Comparison of ENCODE assay signal across 22 cellular contexts in genomic region chr6:129801909-129802308, GRCh38. TPM values are rescaled to one million over a fixed set of nuclear protein-coding genes. Genes with fewer than 3 reads are reported as not detected.
DNase-seq lines count a peak whose midpoint lies in the region; ATAC-seq and TF ChIP-seq lines count a peak whose summit lies in the region.
"Had no signal": no experiment of that assay in that cellular context is flagged by ENCODE, and none has a peak within 500 bp of the region (broad histone marks: within the 10 kb centered on the region; RNA-seq: fewer than 3 reads in every experiment).

No MANE protein-coding gene starts in this region.

- TF ChIP-seq RAD21 in neural cell (conservative IDR thresholded peaks at IDR 0.05): no peak

- no peaks in the 10 kb centered on the region for H3F3A ChIP-seq in neural cell (ENCODE audit: insufficient read depth, low read length, poor library complexity, severe bottlenecking)

- H4K20me1 ChIP-seq in neural cell (ENCODE audit: insufficient read depth): no peaks in the 10 kb centered on the region

- no peak overlapping the region for H3K4me2 ChIP-seq in neural cell (ENCODE audit: low read length)
- H3K4me2 ChIP-seq: PC-9, SK-N-SH had no signal

- H3K36me3 ChIP-seq in neural cell (ENCODE audit: insufficient read depth, low read length): no peaks in the 10 kb centered on the region

- in situ Hi-C loops in astrocyte of the spinal cord (cut with HindIII; ENCODE audit: low sequenced_read_pairs): no loop called here

- TF ChIP-seq CTCF in astrocyte of the spinal cord (IDR thresholded peaks at IDR 0.05; ENCODE audit: low read depth, low read length) (no peak), neural cell (IDR thresholded peaks at IDR 0.05; ENCODE audit: poor library complexity, severe bottlenecking) (no peak)

- H3K9me3 ChIP-seq in neural cell (ENCODE audit: low read length): no peaks in the 10 kb centered on the region
- H3K9me3 ChIP-seq: Caco-2, SK-N-SH had no signal

- H3K27ac ChIP-seq in epithelial cell of prostate: no peak overlapping the region
- no peak overlapping the region for H3K27ac ChIP-seq in neural cell (ENCODE audit: low read length)
- H3K27ac ChIP-seq: PC-9 had no signal

- no peak overlapping the region for H3K4me3 ChIP-seq in astrocyte of the spinal cord (ENCODE audit: low read depth, low read length)
- H3K4me3 ChIP-seq in neural cell (ENCODE audit: low read length): no peak overlapping the region
- H3K4me3 ChIP-seq: PC-9 had no signal

- H3K27me3 ChIP-seq in neural cell (ENCODE audit: insufficient read depth, low read depth, low read length): no peaks in the 10 kb centered on the region

- no peaks in the 10 kb centered on the region for H3K9me2 ChIP-seq in neural cell (ENCODE audit: insufficient read depth, low read length)
- H3K9me2 ChIP-seq: SK-N-SH had no signal

- H3K9ac ChIP-seq in neural cell (ENCODE audit: low read length): no peak overlapping the region
- H3K9ac ChIP-seq: SK-N-SH had no signal

- DNase-seq in HT-29 (ENCODE audit: low spot score) (peak; percentile 38), astrocyte of the spinal cord (ENCODE audit: low read depth, low spot score) (peak; percentile 20), epithelial cell of prostate (ENCODE audit: low read depth, low spot score) (peak; percentile 75), left lobe of liver (ENCODE audit: low spot score) (no peak), 8988T (no peak)
- DNase-seq in effector CD8-positive, alpha-beta T cell (lab: John Stamatoyannopoulos, UW): no peak
- DNase-seq: Caco-2; CD4-positive, CD25-positive, alpha-beta regulatory T cell; DMS153; H7; IMR-90; Kasumi-1; NCI-H187 treated with DMSO at 0.1 percent for 48 hours; NCI-H2171; NCI-H446; NCI-H69; SK-N-SH had no signal

- H2AFZ ChIP-seq in neural cell (ENCODE audit: low read depth, low read length): no peak overlapping the region
- H2AFZ ChIP-seq: PC-9 had no signal

- TF ChIP-seq EP300 in neural cell (conservative IDR thresholded peaks at IDR 0.05; ENCODE audit: poor library complexity, severe bottlenecking): peak; percentile 56

- ATAC-seq in left lobe of liver (no peak), GM18867 (IDR thresholded peaks at IDR 0.05; ENCODE audit: unreplicated experiment) (no peak)
- ATAC-seq: Right ventricle myocardium inferior had no signal

- no peaks in the 10 kb centered on the region for H3K79me2 ChIP-seq in neural cell (replicated peaks; ENCODE audit: insufficient read depth, low read length)

TF ChIP-seq in neural cell, 6 proteins besides CTCF, POLR2A, EP300 and RAD21:
- TF ChIP-seq MXI1 (conservative IDR thresholded peaks at IDR 0.05; ENCODE audit: poor library complexity, severe bottlenecking) (no peak), POLR2AphosphoS5 (IDR thresholded peaks at IDR 0.05) (peak; percentile 46), REST (IDR thresholded peaks at IDR 0.05; ENCODE audit: borderline replicate concordance) (peak; percentile 98)

RNA-seq across cellular contexts. Expression of gene TMEM244, which starts 59.2 kb away (rescaled TPM):
- total RNA-seq in HT-29 (2014; rRNA removed; shearing (Covaris generic)): not detected in 2 replicates
- not detected in 2 replicates for polyA plus RNA-seq in neural cell
- not detected in 2 replicates for polyA minus RNA-seq in neural cell
- total RNA-seq in left lobe of liver: not detected
- total RNA-seq: Caco-2, H7, HT1080, PC-9, Right ventricle myocardium inferior had no signal

Comparison
In these comparisons a context has a peak if more than half of its experiments do, and no peak if none do; other contexts are left out.
1. DNase-seq: peak in HT-29 (single experiment), astrocyte of the spinal cord (single experiment) and epithelial cell of prostate (single experiment); none in left lobe of liver (single experiment), effector CD8-positive, alpha-beta T cell (single experiment) and 8988T (single experiment).